Comparison of ENCODE assay signal across 11 cellular contexts in genomic region chr18:24964213-24964612, GRCh38.
DNase-seq lines count a peak whose midpoint lies in the region; ATAC-seq and TF ChIP-seq lines count a peak whose summit lies in the region.
"Had no signal": no experiment of that assay in that cellular context is flagged by ENCODE, and none has a peak within 500 bp of the region (broad histone marks: within the 10 kb centered on the region; RNA-seq: fewer than 3 reads in every experiment).

No MANE protein-coding gene starts in this region.

- DNase-seq in MCF 10A (ENCODE audit: unreplicated experiment) (peak; percentile 14), breast epithelium (ENCODE audit: low spot score in 2 of 2) (no peak), SW480 (ENCODE audit: low spot score) (peak; percentile 14), epidermal melanocyte (ENCODE audit: insufficient read length, low spot score) (no peak), middle frontal gyrus (ENCODE audit: extremely low spot score, low spot score) (no peak), GM03348 (ENCODE audit: low spot score) (no peak)
- DNase-seq in stimulated activated naive B cell treated with anti-CD40 and anti-IgM and Interleukin-4, amounts not matched to agents 10 μg/mL and 1 μg/mL and 100 μg/mL, for 72 hours, result peak; percentile 65
- DNase-seq: activated CD4-positive, alpha-beta T cell treated with anti-CD3 and anti-CD28 coated beads, Interleukin-2, amount 50 U/mL, for 1 hour had no signal

- H3K4me1 Mint-ChIP-seq in MCF 10A (ENCODE audit: insufficient read depth, unreplicated experiment), result no peaks in the 10 kb centered on the region
- H3K4me1 Mint-ChIP-seq in stimulated activated naive B cell treated with anti-CD40 and anti-IgM and Interleukin-4, amounts not matched to agents 10 μg/mL and 1 μg/mL and 100 μg/mL, for 72 hours, result peaks cover 11 to 17% of the 10 kb centered on the region in 2 donors

- CTCF ChIA-PET in MCF 10A (lab: Yijun Ruan, JAX), result no interaction called here

- H3K27me3 ChIP-seq in breast epithelium, result no peaks in the 10 kb centered on the region
- H3K27me3 ChIP-seq: BLaER1 had no signal

- H3K27ac Mint-ChIP-seq in MCF 10A (ENCODE audit: low read depth, unreplicated experiment), result no peak overlapping the region
- H3K27ac Mint-ChIP-seq in stimulated activated naive B cell treated with anti-CD40 and anti-IgM and Interleukin-4, amounts not matched to agents 10 μg/mL and 1 μg/mL and 100 μg/mL, for 72 hours, result peak overlapping the region; percentile 65

- H3K4me3 ChIP-seq in breast epithelium, result no peak overlapping the region
- H3K4me3 ChIP-seq: BLaER1 had no signal

- H3K36me3 ChIP-seq in breast epithelium, result no peaks in the 10 kb centered on the region
- H3K36me3 ChIP-seq: BLaER1 had no signal

- intact Hi-C loops in MCF 10A (cut with micrococcal nuclease) (no loop called here), breast epithelium (cut with DNase I; ENCODE audit: low total_unique reads) (no loop called here)

- no peaks in the 10 kb centered on the region for H3K36me3 Mint-ChIP-seq in MCF 10A (ENCODE audit: insufficient read depth, unreplicated experiment)
- no peaks in the 10 kb centered on the region for H3K36me3 Mint-ChIP-seq in stimulated activated naive B cell treated with anti-CD40 and anti-IgM and Interleukin-4, amounts not matched to agents 10 μg/mL and 1 μg/mL and 100 μg/mL, for 72 hours
- H3K36me3 Mint-ChIP-seq: IgD-negative memory B cell had no signal

- H3K4me1 ChIP-seq in breast epithelium, result no peaks in the 10 kb centered on the region
- H3K4me1 ChIP-seq: BLaER1 had no signal

- H3K27ac ChIP-seq in breast epithelium, result no peak overlapping the region
- H3K27ac ChIP-seq: BLaER1 had no signal

- ATAC-seq in HG03175 (IDR thresholded peaks at IDR 0.05; ENCODE audit: unreplicated experiment), result peak; percentile 73
- ATAC-seq in stimulated activated naive B cell treated with anti-CD40 and anti-IgM and Interleukin-4, amounts not matched to agents 10 μg/mL and 1 μg/mL and 100 μg/mL, for 72 hours (replicated peaks), result peak; percentile 100

- peaks cover 21% of the 10 kb centered on the region for H3K9me3 Mint-ChIP-seq in MCF 10A (ENCODE audit: unreplicated experiment)
- no peaks in the 10 kb centered on the region for H3K9me3 Mint-ChIP-seq in stimulated activated naive B cell treated with anti-CD40 and anti-IgM and Interleukin-4, amounts not matched to agents 10 μg/mL and 1 μg/mL and 100 μg/mL, for 72 hours

- TF ChIP-seq CTCF in MCF 10A (IDR thresholded peaks at IDR 0.05; ENCODE audit: unreplicated experiment) (no peak), breast epithelium (IDR thresholded peaks at IDR 0.05) (no peak)

- BruUV-seq in MCF 10A (replicated peaks; lab: Mats Ljungman, UMichigan), result no TSS peak

- peaks cover 0 to 2% of the 10 kb centered on the region in 2 donors for H3K9me3 ChIP-seq in breast epithelium
- H3K9me3 ChIP-seq: BLaER1 had no signal

- no peak for TF ChIP-seq POLR2A in breast epithelium (IDR thresholded peaks at IDR 0.05)

- H3K4me3 Mint-ChIP-seq in MCF 10A (ENCODE audit: unreplicated experiment), result no peak overlapping the region
- peak overlapping the region in 1 of 2 donors; percentile 22 for H3K4me3 Mint-ChIP-seq in stimulated activated naive B cell treated with anti-CD40 and anti-IgM and Interleukin-4, amounts not matched to agents 10 μg/mL and 1 μg/mL and 100 μg/mL, for 72 hours
- H3K4me3 Mint-ChIP-seq: IgD-negative memory B cell had no signal

- H3K27me3 Mint-ChIP-seq in MCF 10A (ENCODE audit: insufficient read depth, unreplicated experiment), result no peaks in the 10 kb centered on the region
- no peaks in the 10 kb centered on the region for H3K27me3 Mint-ChIP-seq in stimulated activated naive B cell treated with anti-CD40 and anti-IgM and Interleukin-4, amounts not matched to agents 10 μg/mL and 1 μg/mL and 100 μg/mL, for 72 hours
- H3K27me3 Mint-ChIP-seq: IgD-negative memory B cell had no signal

- POLR2A ChIA-PET in MCF 10A (lab: Yijun Ruan, JAX), result no interaction called here

Comparison
In these comparisons a context has a peak if more than half of its experiments do, and no peak if none do; other contexts are left out.
1. DNase-seq: peak in MCF 10A (single experiment), SW480 (single experiment) and stimulated activated naive B cell treated with anti-CD40 and anti-IgM and Interleukin-4, amounts not matched to agents 10 μg/mL and 1 μg/mL and 100 μg/mL, for 72 hours (single experiment); none in breast epithelium (0 of 2), epidermal melanocyte (single experiment), middle frontal gyrus (single experiment) and GM03348 (single experiment).